ENCODE assay signal across 29 cellular contexts in genomic region chr4:119589165-119589564, GRCh38. TPM values are rescaled to one million over a fixed set of nuclear protein-coding genes. Genes with fewer than 3 reads are reported as not detected.
DNase-seq lines count a peak whose midpoint lies in the region; TF ChIP-seq lines count a peak whose summit lies in the region.
"Had no signal": no experiment of that assay in that cellular context is flagged by ENCODE, and none has a peak within 500 bp of the region (broad histone marks: within the 10 kb centered on the region; RNA-seq: fewer than 3 reads in every experiment).

No MANE protein-coding gene starts in this region.

- intact Hi-C loops in ascending aorta (cut with DNase I) = no loop called here

- H3K4me1 ChIP-seq in ascending aorta (peaks cover 0 to 17% of the 10 kb centered on the region in 2 donors), skeletal muscle tissue (ENCODE audit: control insufficient read depth in 3 of 3, insufficient read depth in 3 of 3, low read length in 3 of 3) (peaks cover 3 to 10% (median 6%) of the 10 kb centered on the region in 3 donors)
- H3K4me1 ChIP-seq: spleen had no signal

- H3K9me3 ChIP-seq in ascending aorta (no peaks in the 10 kb centered on the region), skeletal muscle tissue (ENCODE audit: control insufficient read depth in 3 of 3, low read length in 3 of 3) (no peaks in the 10 kb centered on the region)
- H3K9me3 ChIP-seq: BLaER1, lower lobe of right lung, ovary, spleen, thoracic aorta, vagina had no signal

- H3K27me3 ChIP-seq in ascending aorta = no peaks in the 10 kb centered on the region
- H3K27me3 ChIP-seq in skeletal muscle tissue (ENCODE audit: control insufficient read depth in 3 of 3, insufficient read depth in 3 of 3, low read length in 3 of 3) = no peaks in the 10 kb centered on the region
- H3K27me3 ChIP-seq: BLaER1, ovary, spleen, vagina had no signal

- peak overlapping the region in 1 of 3 donors; percentile 23 for H3K9ac ChIP-seq in skeletal muscle tissue (ENCODE audit: low read depth in 1 of 3, low read length in 3 of 3)
- H3K9ac ChIP-seq: BLaER1, KMS-11 had no signal

- H3K4me3 ChIP-seq in ascending aorta (no peak overlapping the region), skeletal muscle tissue (ENCODE audit: low read length in 3 of 3) (no peak overlapping the region)
- H3K4me3 ChIP-seq: BLaER1, lower lobe of right lung, ovary, spleen, thoracic aorta, vagina had no signal

- DNase-seq in HCEC 1CT (peak; percentile 58), ascending aorta (ENCODE audit: low spot score in 2 of 2) (no peak), hepatic stellate cell (ENCODE audit: low spot score) (peak; percentile 15), substantia nigra (lab: John Stamatoyannopoulos, UW) (no peak), osteocyte (ENCODE audit: extremely low spot score, unreplicated experiment) (no peak), NOMO-1 (lab: John Stamatoyannopoulos, UW; ENCODE audit: unreplicated experiment in 2 of 2) (no peak)
- DNase-seq: activated CD4-positive, alpha-beta memory T cell treated with anti-CD3 and anti-CD28 coated beads for 36 hours; activated CD4-positive, alpha-beta T cell treated with anti-CD3 and anti-CD28 coated beads for 1 hour; activated CD8-positive, alpha-beta memory T cell treated with anti-CD3 and anti-CD28 coated beads, Interleukin-2, amount 50 U/mL, for 48 hours; activated naive CD4-positive, alpha-beta T cell treated with anti-CD3 and anti-CD28 coated beads, Interleukin-2, amount 50 U/mL, for 16 hours; amniotic stem cell; DMS53; GF-D8; lower lobe of right lung; NCI-H1930; NCI-H526; ovary; retina; SHP77; spleen; stimulated activated CD4-positive, alpha-beta T cell treated with anti-CD3 and anti-CD28 coated beads, Interleukin-2, amount 100 ng/mL, for 24 hours; stimulated activated naive CD8-positive, alpha-beta T cell treated with anti-CD3 and anti-CD28 coated beads, Interleukin-15, Interleukin-2, amounts not matched to agents 100 U/mL and 50 U/mL, for 24 hours had no signal

- peak overlapping the region; percentile 11 to 41 for H3K27ac ChIP-seq in ascending aorta
- peak overlapping the region; percentile 61 for H3K27ac ChIP-seq in skeletal muscle tissue (ENCODE audit: low read depth, low read length)
- H3K27ac ChIP-seq in substantia nigra (ENCODE audit: low read depth, low read length, poor library complexity, severe bottlenecking) = no peak overlapping the region
- H3K27ac ChIP-seq: BLaER1, KMS-11, lower lobe of right lung, ovary, spleen had no signal

- no peak overlapping the region for H3K4me3 Mint-ChIP-seq in osteocyte (ENCODE audit: unreplicated experiment)
- H3K4me3 Mint-ChIP-seq: activated CD4-positive, alpha-beta memory T cell treated with anti-CD3 and anti-CD28 coated beads for 36 hours; natural killer cell treated with Interleukin-12 subunit alpha and Interleukin-12 subunit beta and Interleukin-15 and Interleukin-18, amount 100 ng/mL, for 72 hours; T-helper 2 cell treated with Interferon-gamma antibody and Interleukin-4, amounts not matched to agents 5 μg/mL and 100 μg/mL, for 36 hours had no signal

- TF ChIP-seq CTCF in ascending aorta (IDR thresholded peaks at IDR 0.05) (no peak), osteocyte (IDR thresholded peaks at IDR 0.05) (no peak)

- H3K27me3 Mint-ChIP-seq in osteocyte (ENCODE audit: unreplicated experiment) = no peaks in the 10 kb centered on the region
- H3K27me3 Mint-ChIP-seq: activated CD4-positive, alpha-beta memory T cell treated with anti-CD3 and anti-CD28 coated beads for 36 hours; natural killer cell treated with Interleukin-12 subunit alpha and Interleukin-12 subunit beta and Interleukin-15 and Interleukin-18, amount 100 ng/mL, for 72 hours had no signal

- H3K27ac Mint-ChIP-seq in osteocyte (ENCODE audit: unreplicated experiment) = no peak overlapping the region
- H3K27ac Mint-ChIP-seq: activated CD4-positive, alpha-beta memory T cell treated with anti-CD3 and anti-CD28 coated beads for 36 hours; natural killer cell treated with Interleukin-12 subunit alpha and Interleukin-12 subunit beta and Interleukin-15 and Interleukin-18, amount 100 ng/mL, for 72 hours; T-helper 2 cell treated with Interferon-gamma antibody and Interleukin-4, amounts not matched to agents 5 μg/mL and 100 μg/mL, for 36 hours had no signal

- no peaks in the 10 kb centered on the region for H3K4me1 Mint-ChIP-seq in osteocyte (ENCODE audit: unreplicated experiment)

- no peaks in the 10 kb centered on the region for H3K9me3 Mint-ChIP-seq in osteocyte (ENCODE audit: unreplicated experiment)
- H3K9me3 Mint-ChIP-seq: activated CD4-positive, alpha-beta memory T cell treated with anti-CD3 and anti-CD28 coated beads for 36 hours; natural killer cell treated with Interleukin-12 subunit alpha and Interleukin-12 subunit beta and Interleukin-15 and Interleukin-18, amount 100 ng/mL, for 72 hours; T-helper 2 cell treated with Interferon-gamma antibody and Interleukin-4, amounts not matched to agents 5 μg/mL and 100 μg/mL, for 36 hours had no signal

- peaks cover 2% of the 10 kb centered on the region for H3K36me3 Mint-ChIP-seq in osteocyte (ENCODE audit: unreplicated experiment)
- H3K36me3 Mint-ChIP-seq: activated CD4-positive, alpha-beta memory T cell treated with anti-CD3 and anti-CD28 coated beads for 36 hours; natural killer cell treated with Interleukin-12 subunit alpha and Interleukin-12 subunit beta and Interleukin-15 and Interleukin-18, amount 100 ng/mL, for 72 hours had no signal

- H3K36me3 ChIP-seq in ascending aorta = peaks cover 0 to 7% of the 10 kb centered on the region in 2 donors
- H3K36me3 ChIP-seq in skeletal muscle tissue (ENCODE audit: control insufficient read depth in 3 of 3, insufficient read depth in 3 of 3, low read length in 3 of 3) = peaks cover 0 to 3% (median 0%) of the 10 kb centered on the region in 3 donors
- H3K36me3 ChIP-seq: BLaER1, lower lobe of right lung, ovary, spleen, vagina had no signal

RNA-seq across cellular contexts. Expression of gene PDE5A, which starts 39.4 kb away (rescaled TPM):
- 39.7 TPM for total RNA-seq in ascending aorta
- 27.7 TPM for total RNA-seq in skeletal muscle tissue
- total RNA-seq in osteocyte = 9.1 and 10.9 TPM in 2 replicates

Comparison
In these comparisons a context has a peak if more than half of its experiments do, and no peak if none do; other contexts are left out.
1. DNase-seq: peak in HCEC 1CT (single experiment) and hepatic stellate cell (single experiment); none in ascending aorta (0 of 2), substantia nigra (0 of 49), osteocyte (single experiment) and NOMO-1 (0 of 2).